In the genomic region with DNA sequence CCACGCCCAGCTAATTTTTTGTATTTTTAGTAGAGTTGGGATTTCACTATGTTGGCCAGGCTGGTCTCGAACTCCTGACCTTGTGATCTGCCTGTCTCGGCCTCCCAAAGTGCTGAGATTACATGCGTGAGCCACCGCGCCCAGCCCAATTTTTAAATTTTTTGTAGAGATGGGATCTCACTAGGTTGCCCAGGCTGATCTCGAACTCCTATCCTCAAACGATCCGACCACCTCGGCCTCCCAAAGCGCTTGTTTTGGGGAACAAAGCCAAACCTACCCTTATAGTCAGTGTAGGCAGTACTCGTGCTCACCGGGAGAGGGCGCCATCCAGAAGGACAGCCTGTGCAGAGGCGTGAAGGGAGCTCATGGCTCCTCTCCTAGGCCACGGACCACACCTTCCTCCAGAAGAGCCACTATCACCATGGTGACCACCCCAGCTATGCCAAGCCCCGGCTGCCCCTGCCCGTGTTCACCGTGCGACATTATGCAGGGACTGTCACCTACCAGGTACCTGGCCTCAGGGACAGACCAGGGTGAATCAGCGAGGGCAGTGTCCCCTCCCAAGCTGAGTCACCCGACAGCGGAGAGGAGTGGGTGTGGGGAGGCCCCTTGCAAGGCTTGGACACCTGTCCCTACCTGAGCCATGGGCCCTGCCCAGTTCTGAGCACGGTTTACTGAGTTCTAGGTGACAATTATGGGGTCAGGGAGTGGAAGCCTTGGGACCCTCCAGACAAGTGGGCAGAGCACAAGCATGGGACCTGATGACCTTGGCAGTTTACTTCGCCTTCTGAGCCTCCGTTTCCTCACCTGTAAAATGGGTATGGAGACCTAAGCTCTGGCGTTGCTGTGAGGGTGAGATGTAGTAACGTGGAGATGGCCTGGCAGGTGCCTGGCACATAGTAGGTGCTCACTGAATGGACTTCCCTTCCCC, we compare ENCODE assay signal across 8 cellular contexts.
DNase-seq lines count a peak whose midpoint lies in the region; ATAC-seq and TF ChIP-seq lines count a peak whose summit lies in the region.

No MANE protein-coding gene starts in this region.

- CTCF ChIA-PET in GM10248 (lab: Yijun Ruan, JAX): interaction anchor here (0.5 to 10.3 kb wide), 55 partner anchors 9 to 254 kb away, joined by 3 to 165 read pairs (median 4); partner anchors contain the start of genes LLGL2, RECQL5, SMIM5 and TMEM94

- H3K4me3 ChIP-seq in astrocyte of the spinal cord (ENCODE audit: low read depth, low read length): no peak overlapping the region

- peak; percentile 81 for DNase-seq in GM10248 (ENCODE audit: extremely low spot score)
- peak; percentile 71 for DNase-seq in NCI-H1048 (lab: John Stamatoyannopoulos, UW)
- peak; percentile 62 for DNase-seq in T-helper 9 cell
- no peak for DNase-seq in astrocyte of the spinal cord (ENCODE audit: low read depth, low spot score)
- peak; percentile 73 for DNase-seq in kidney tubule cell (ENCODE audit: low spot score)
- DNase-seq in stimulated activated CD8-positive, alpha-beta memory T cell treated with anti-CD3 and anti-CD28 coated beads, Interleukin-15, amount 100 ng/mL, for 1 hour (ENCODE audit: low read depth): peak; percentile 41

- in situ Hi-C loops in astrocyte of the spinal cord (cut with HindIII; ENCODE audit: low sequenced_read_pairs): no loop called here

- no peak for ATAC-seq in GM18873 (IDR thresholded peaks at IDR 0.05; ENCODE audit: low FRiP score, unreplicated experiment)
- no peak for ATAC-seq in GM18861 (IDR thresholded peaks at IDR 0.05; ENCODE audit: unreplicated experiment)

- peak; percentile 85 for TF ChIP-seq CTCF in GM10248 (IDR thresholded peaks at IDR 0.05; ENCODE audit: control extremely low read depth, extremely low read depth, low read depth, missing control alignments)
- TF ChIP-seq CTCF in astrocyte of the spinal cord (IDR thresholded peaks at IDR 0.05; ENCODE audit: low read depth, low read length): peak; percentile 81

- POLR2A ChIA-PET in GM10248 (lab: Yijun Ruan, JAX): interaction anchor here (0.5 kb wide), 1 partner anchor 288 kb away, joined by 3 read pairs; no protein-coding TSS in a partner anchor
